8 cellular contexts compared by ENCODE assay signal in genomic region chr22:46536559-46537220, GRCh38. TPM values are rescaled to one million over a fixed set of nuclear protein-coding genes. Genes with fewer than 3 reads are reported as not detected.
DNase-seq lines count a peak whose midpoint lies in the region; ATAC-seq and TF ChIP-seq lines count a peak whose summit lies in the region.
"Had no signal": no experiment of that assay in that cellular context is flagged by ENCODE, and none has a peak within 500 bp of the region (broad histone marks: within the 10 kb centered on the region; RNA-seq: fewer than 3 reads in every experiment).

No MANE protein-coding gene starts in this region.

- H3K4me1 ChIP-seq in GM23248 (ENCODE audit: insufficient read depth) = peaks cover 12% of the 10 kb centered on the region
- H3K4me1 ChIP-seq in RWPE2 (ENCODE audit: insufficient read depth, poor library complexity, severe bottlenecking) = peaks cover 17% of the 10 kb centered on the region
- H3K4me1 ChIP-seq in right cardiac atrium (ENCODE audit: control insufficient read depth, insufficient read depth, low read length) = no peaks in the 10 kb centered on the region
- peaks cover 0 to 18% (median 15%) of the 10 kb centered on the region in 4 donors for H3K4me1 ChIP-seq in sigmoid colon

- H3K27me3 ChIP-seq in GM23248 (replicated peaks; ENCODE audit: insufficient read depth) = no peaks in the 10 kb centered on the region
- H3K27me3 ChIP-seq in RWPE2 (ENCODE audit: insufficient read depth, poor library complexity, severe bottlenecking) = no peaks in the 10 kb centered on the region
- no peaks in the 10 kb centered on the region for H3K27me3 ChIP-seq in right cardiac atrium (ENCODE audit: control insufficient read depth, insufficient read depth)
- H3K27me3 ChIP-seq in sigmoid colon = peaks cover 22 to 57% (median 33%) of the 10 kb centered on the region in 3 donors

- no peak for ATAC-seq in RWPE2 (ENCODE audit: low read depth)
- ATAC-seq in right cardiac atrium = no peak
- ATAC-seq in GM18868 (IDR thresholded peaks at IDR 0.05; ENCODE audit: unreplicated experiment) = no peak
- ATAC-seq in HG02798 (IDR thresholded peaks at IDR 0.05; ENCODE audit: poor library complexity, unreplicated experiment) = no peak

- no peaks in the 10 kb centered on the region for H3K36me3 ChIP-seq in GM23248 (ENCODE audit: low read depth)
- peaks cover 26% of the 10 kb centered on the region for H3K36me3 ChIP-seq in RWPE2 (ENCODE audit: low read depth)
- H3K36me3 ChIP-seq in sigmoid colon = no peaks in the 10 kb centered on the region

- no peak for TF ChIP-seq POLR2A in sigmoid colon (IDR thresholded peaks at IDR 0.05)

- in situ Hi-C loops in GM23248 (cut with MboI) = loop anchor here (25.0 kb wide), 1 partner anchor 399 kb away; no protein-coding TSS in a partner anchor

- DNase-seq in GM23248 = no peak
- DNase-seq in RWPE2 (ENCODE audit: low spot score) = no peak
- DNase-seq in right cardiac atrium = peak in 2 of 3 donors; percentile 34 to 39
- no peak for DNase-seq in sigmoid colon
- DNase-seq in activated effector memory CD4-positive, alpha-beta T cell treated with Interleukin-2 at 50 U/mL for 16 hours = no peak
- DNase-seq: activated CD4-positive, CD25-positive, alpha-beta regulatory T cell had no signal

- no peaks in the 10 kb centered on the region for H4K20me1 ChIP-seq in GM23248 (ENCODE audit: insufficient read depth)

- no peak overlapping the region for H3K9ac ChIP-seq in GM23248

- H3F3A ChIP-seq in GM23248 (ENCODE audit: insufficient read depth) = no peaks in the 10 kb centered on the region

- peak; percentile 19 for TF ChIP-seq CTCF in RWPE2 (IDR thresholded peaks at IDR 0.05; ENCODE audit: poor library complexity, severe bottlenecking)
- no peak for TF ChIP-seq CTCF in sigmoid colon (IDR thresholded peaks at IDR 0.05)

- no peak overlapping the region for H3K4me2 ChIP-seq in GM23248 (ENCODE audit: unreplicated experiment)

- H3K27ac ChIP-seq in GM23248 (no peak overlapping the region), RWPE2 (ENCODE audit: poor library complexity, severe bottlenecking) (peak overlapping the region; percentile 64), right cardiac atrium (ENCODE audit: low read length) (no peak overlapping the region), sigmoid colon (peak overlapping the region in 1 of 4 donors; percentile 31)

- H3K9me3 ChIP-seq in GM23248 (ENCODE audit: low read depth) (no peaks in the 10 kb centered on the region), RWPE2 (ENCODE audit: severe bottlenecking) (no peaks in the 10 kb centered on the region), right cardiac atrium (ENCODE audit: control insufficient read depth, low read length) (no peaks in the 10 kb centered on the region), sigmoid colon (no peaks in the 10 kb centered on the region)

- H3K4me3 ChIP-seq in GM23248 = peak overlapping the region; percentile 63
- H3K4me3 ChIP-seq in RWPE2 (ENCODE audit: severe bottlenecking) = peak overlapping the region; percentile 92
- peak overlapping the region; percentile 55 for H3K4me3 ChIP-seq in right cardiac atrium (ENCODE audit: low read length)
- peak overlapping the region in 3 of 4 donors; percentile 33 to 42 (median 41) for H3K4me3 ChIP-seq in sigmoid colon

- WGBS in GM23248 (ENCODE audit: low coverage in 1 of 2, low lambda C conversion rate in 2 of 2, missing lambda C conversion rate in 2 of 2), 2 experiments = 5 to 6% methylated on average over 34 to 67 of the region's 110 CpGs
- 2% methylated on average over 110 of the region's 110 CpGs for WGBS in right cardiac atrium
- 3 to 4% methylated on average over 110 of the region's 110 CpGs for WGBS in sigmoid colon, 2 donors

- intact Hi-C loops in right cardiac atrium (cut with DNase I) (no loop called here), sigmoid colon (cut with DNase I) (loop anchor here (10.0 kb wide), 1 partner anchor 542 kb away; no protein-coding TSS in a partner anchor)

- no peak for TF ChIP-seq EP300 in sigmoid colon (IDR thresholded peaks at IDR 0.05)

- H2AFZ ChIP-seq in GM23248 = no peak overlapping the region

- H3K9me2 ChIP-seq in GM23248 (ENCODE audit: insufficient read depth) = no peaks in the 10 kb centered on the region

- H3K79me2 ChIP-seq in GM23248 (ENCODE audit: insufficient read depth) = no peaks in the 10 kb centered on the region

RNA-seq across cellular contexts. Expression of gene CELSR1, which starts 0.7 kb away (rescaled TPM):
- total RNA-seq in GM23248 (2014; rRNA removed; shearing (Covaris generic)) = 0.38 and 0.54 TPM in 2 replicates
- polyA plus RNA-seq in GM23248 (2016; fragmentation: Nextera tagmentation; extraction: Ambion mirVana) = 0.15 and 0.23 TPM in 2 replicates
- 1 to 10 TPM; 5.5 to 7.9 (median 6.5) TPM for total RNA-seq in right cardiac atrium
- polyA plus RNA-seq in right cardiac atrium = 5.6 TPM
- total RNA-seq in sigmoid colon = 1 to 10 TPM in 2 of 4 donors, under 1 TPM in 2; 0.81 to 2.5 (median 1.5) TPM
- polyA plus RNA-seq in sigmoid colon = 1 to 10 TPM in 1 of 3 donors, under 1 TPM in 2; 0.23 to 5.0 (median 0.60) TPM

Comparison
In these comparisons a context has a peak if more than half of its experiments do, and no peak if none do; other contexts are left out.
1. DNase-seq: peak in right cardiac atrium (2 of 3); none in GM23248 (single experiment), RWPE2 (single experiment), sigmoid colon (single experiment) and activated effector memory CD4-positive, alpha-beta T cell treated with Interleukin-2 at 50 U/mL for 16 hours (single experiment).
2. H3K4me3 ChIP-seq: peak in every context shown above with its lines; median percentile 92 in RWPE2; 63 in GM23248; 55 in right cardiac atrium; 41 in sigmoid colon.